ENCODE assay signal across 1 cellular context in the genomic region with DNA sequence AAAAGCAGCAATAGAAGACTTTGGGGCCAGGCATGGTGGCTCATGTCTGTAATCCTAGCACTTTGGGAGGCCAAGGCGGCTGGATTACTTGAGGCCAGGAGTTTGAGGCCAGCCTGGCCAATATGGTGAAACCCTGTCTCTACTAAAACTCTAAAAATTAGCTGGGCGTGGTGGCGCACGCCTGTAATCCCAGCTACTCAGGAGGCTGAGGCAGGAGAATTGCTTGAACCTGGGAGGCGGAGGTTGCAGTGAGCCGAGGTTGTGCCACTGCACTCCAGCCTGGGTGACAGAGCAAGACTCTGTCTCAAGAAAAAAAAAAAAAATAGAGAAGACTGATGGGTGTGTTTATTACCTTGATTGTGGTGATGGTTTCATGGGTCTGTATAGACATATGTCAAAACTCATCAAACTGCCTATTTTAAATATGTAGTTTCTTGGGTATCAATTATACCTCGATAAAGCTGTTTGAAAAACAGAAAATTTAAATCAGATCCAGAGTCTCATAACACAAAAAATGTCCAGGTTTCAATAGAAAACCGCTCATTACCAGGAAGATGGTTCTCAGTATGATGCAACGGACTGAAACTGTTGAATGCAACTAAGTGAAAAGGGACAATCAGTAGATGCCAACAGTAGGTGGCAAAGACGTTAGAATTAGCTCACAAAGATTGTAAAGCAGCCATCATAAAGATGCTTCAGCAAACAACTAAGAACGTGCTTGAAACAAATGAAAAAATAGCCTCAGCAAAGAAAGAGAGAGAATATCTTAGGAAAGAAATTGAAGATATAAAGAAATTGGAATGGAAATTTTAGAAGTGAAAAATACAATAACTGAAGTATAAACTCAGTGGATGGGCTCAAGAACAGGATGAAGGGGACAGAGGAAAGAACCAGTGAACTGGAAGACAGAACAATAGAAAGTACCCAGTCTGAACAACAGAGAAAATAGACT.
A peak's percentile ranks its signal among the peaks of the same experiment; 100 is the strongest.
TF ChIP-seq lines count a peak whose summit lies in the region.

No MANE protein-coding gene starts in this region.

TF ChIP-seq in K562, 482 proteins besides CTCF, POLR2A, EP300 and RAD21 (continued from another document and continues in another):
- TF ChIP-seq, protein P1, sequence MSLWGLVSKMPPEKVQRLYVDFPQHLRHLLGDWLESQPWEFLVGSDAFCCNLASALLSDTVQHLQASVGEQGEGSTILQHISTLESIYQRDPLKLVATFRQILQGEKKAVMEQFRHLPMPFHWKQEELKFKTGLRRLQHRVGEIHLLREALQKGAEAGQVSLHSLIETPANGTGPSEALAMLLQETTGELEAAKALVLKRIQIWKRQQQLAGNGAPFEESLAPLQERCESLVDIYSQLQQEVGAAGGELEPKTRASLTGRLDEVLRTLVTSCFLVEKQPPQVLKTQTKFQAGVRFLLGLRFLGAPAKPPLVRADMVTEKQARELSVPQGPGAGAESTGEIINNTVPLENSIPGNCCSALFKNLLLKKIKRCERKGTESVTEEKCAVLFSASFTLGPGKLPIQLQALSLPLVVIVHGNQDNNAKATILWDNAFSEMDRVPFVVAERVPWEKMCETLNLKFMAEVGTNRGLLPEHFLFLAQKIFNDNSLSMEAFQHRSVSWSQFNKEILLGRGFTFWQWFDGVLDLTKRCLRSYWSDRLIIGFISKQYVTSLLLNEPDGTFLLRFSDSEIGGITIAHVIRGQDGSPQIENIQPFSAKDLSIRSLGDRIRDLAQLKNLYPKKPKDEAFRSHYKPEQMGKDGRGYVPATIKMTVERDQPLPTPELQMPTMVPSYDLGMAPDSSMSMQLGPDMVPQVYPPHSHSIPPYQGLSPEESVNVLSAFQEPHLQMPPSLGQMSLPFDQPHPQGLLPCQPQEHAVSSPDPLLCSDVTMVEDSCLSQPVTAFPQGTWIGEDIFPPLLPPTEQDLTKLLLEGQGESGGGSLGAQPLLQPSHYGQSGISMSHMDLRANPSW (CRISPR knock-in tag; IDR thresholded peaks at IDR 0.05): no peak
- TF ChIP-seq ZNF551 (CRISPR knock-in tag; IDR thresholded peaks at IDR 0.05) (no peak), NEUROD1 (IDR thresholded peaks at IDR 0.05; ENCODE audit: borderline replicate concordance, low read depth, low read length, partially characterized antibody) (no peak), ZBTB1 (CRISPR knock-in tag; IDR thresholded peaks at IDR 0.05; ENCODE audit: borderline replicate concordance, low read depth) (no peak), CBX8 (IDR thresholded peaks at IDR 0.05; ENCODE audit: borderline replicate concordance, extremely low read depth, low read depth, low read length, poor library complexity, severe bottlenecking) (peak; percentile 60), JUND (IDR thresholded peaks at IDR 0.05; ENCODE audit: borderline replicate concordance, low read depth, low read length) (peak; percentile 89), JUND (tag; IDR thresholded peaks at IDR 0.05; ENCODE audit: borderline replicate concordance, low read depth, low read length) (peak; percentile 53; the same call in 1 of the 3 replicates), TAF1 (IDR thresholded peaks at IDR 0.05; ENCODE audit: control insufficient read depth, extremely low read depth, insufficient read depth, low read length, severe bottlenecking) (no peak), MYBL2 (IDR thresholded peaks at IDR 0.05; ENCODE audit: low read depth) (no peak), MYBL2 (CRISPR knock-in tag; IDR thresholded peaks at IDR 0.05; ENCODE audit: borderline replicate concordance) (no peak), DACH1 (IDR thresholded peaks at IDR 0.05; ENCODE audit: partially characterized antibody) (no peak), HDAC2 (IDR thresholded peaks at IDR 0.05) (peak; percentile 59; the same call in 1 of the 2 replicates), ZC3H11A (IDR thresholded peaks at IDR 0.05; ENCODE audit: low read depth, low read length) (no peak), GATA2 (CRISPR knock-in tag; IDR thresholded peaks at IDR 0.05) (no peak), CBFA2T2 (conservative IDR thresholded peaks at IDR 0.05) (no peak), HSF4 (CRISPR knock-in tag; IDR thresholded peaks at IDR 0.05; ENCODE audit: borderline replicate concordance) (peak; percentile 37; the same call in 1 of the 2 replicates), ZNF76 (CRISPR knock-in tag; IDR thresholded peaks at IDR 0.05; ENCODE audit: borderline replicate concordance) (no peak), ZFPM2 (CRISPR knock-in tag; IDR thresholded peaks at IDR 0.05) (no peak), SRSF7 (optimal IDR thresholded peaks at IDR 0.05; ENCODE audit: low read depth, low read length) (no peak), NFXL1 (CRISPR knock-in tag; IDR thresholded peaks at IDR 0.05) (0 out of 2 replicates have a peak, but pooled peaks have one; percentile 13), NUFIP1 (IDR thresholded peaks at IDR 0.05; ENCODE audit: partially characterized antibody) (no peak), SNIP1 (IDR thresholded peaks at IDR 0.05; ENCODE audit: low read depth) (0 out of 2 replicates have a peak, but pooled peaks have one; percentile 26), CHD2 (IDR thresholded peaks at IDR 0.05; ENCODE audit: low read depth, low read length) (no peak), KDM2B (CRISPR knock-in tag; IDR thresholded peaks at IDR 0.05) (no peak), BHLHE40 (IDR thresholded peaks at IDR 0.05; ENCODE audit: low read length) (no peak), RBM34 (IDR thresholded peaks at IDR 0.05; ENCODE audit: borderline replicate concordance, insufficient read depth, low read length) (no peak), KLF13 (tag; IDR thresholded peaks at IDR 0.05; ENCODE audit: borderline replicate concordance, low read depth) (peak; percentile 58; the same call in 1 of the 2 replicates)
- TF ChIP-seq, protein P2, sequence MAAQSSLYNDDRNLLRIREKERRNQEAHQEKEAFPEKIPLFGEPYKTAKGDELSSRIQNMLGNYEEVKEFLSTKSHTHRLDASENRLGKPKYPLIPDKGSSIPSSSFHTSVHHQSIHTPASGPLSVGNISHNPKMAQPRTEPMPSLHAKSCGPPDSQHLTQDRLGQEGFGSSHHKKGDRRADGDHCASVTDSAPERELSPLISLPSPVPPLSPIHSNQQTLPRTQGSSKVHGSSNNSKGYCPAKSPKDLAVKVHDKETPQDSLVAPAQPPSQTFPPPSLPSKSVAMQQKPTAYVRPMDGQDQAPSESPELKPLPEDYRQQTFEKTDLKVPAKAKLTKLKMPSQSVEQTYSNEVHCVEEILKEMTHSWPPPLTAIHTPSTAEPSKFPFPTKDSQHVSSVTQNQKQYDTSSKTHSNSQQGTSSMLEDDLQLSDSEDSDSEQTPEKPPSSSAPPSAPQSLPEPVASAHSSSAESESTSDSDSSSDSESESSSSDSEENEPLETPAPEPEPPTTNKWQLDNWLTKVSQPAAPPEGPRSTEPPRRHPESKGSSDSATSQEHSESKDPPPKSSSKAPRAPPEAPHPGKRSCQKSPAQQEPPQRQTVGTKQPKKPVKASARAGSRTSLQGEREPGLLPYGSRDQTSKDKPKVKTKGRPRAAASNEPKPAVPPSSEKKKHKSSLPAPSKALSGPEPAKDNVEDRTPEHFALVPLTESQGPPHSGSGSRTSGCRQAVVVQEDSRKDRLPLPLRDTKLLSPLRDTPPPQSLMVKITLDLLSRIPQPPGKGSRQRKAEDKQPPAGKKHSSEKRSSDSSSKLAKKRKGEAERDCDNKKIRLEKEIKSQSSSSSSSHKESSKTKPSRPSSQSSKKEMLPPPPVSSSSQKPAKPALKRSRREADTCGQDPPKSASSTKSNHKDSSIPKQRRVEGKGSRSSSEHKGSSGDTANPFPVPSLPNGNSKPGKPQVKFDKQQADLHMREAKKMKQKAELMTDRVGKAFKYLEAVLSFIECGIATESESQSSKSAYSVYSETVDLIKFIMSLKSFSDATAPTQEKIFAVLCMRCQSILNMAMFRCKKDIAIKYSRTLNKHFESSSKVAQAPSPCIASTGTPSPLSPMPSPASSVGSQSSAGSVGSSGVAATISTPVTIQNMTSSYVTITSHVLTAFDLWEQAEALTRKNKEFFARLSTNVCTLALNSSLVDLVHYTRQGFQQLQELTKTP (IDR thresholded peaks at IDR 0.05; ENCODE audit: low read depth in 1 of 2, partially characterized antibody in 2 of 2): peak; percentile 58 to 59
- TF ChIP-seq, protein P3, sequence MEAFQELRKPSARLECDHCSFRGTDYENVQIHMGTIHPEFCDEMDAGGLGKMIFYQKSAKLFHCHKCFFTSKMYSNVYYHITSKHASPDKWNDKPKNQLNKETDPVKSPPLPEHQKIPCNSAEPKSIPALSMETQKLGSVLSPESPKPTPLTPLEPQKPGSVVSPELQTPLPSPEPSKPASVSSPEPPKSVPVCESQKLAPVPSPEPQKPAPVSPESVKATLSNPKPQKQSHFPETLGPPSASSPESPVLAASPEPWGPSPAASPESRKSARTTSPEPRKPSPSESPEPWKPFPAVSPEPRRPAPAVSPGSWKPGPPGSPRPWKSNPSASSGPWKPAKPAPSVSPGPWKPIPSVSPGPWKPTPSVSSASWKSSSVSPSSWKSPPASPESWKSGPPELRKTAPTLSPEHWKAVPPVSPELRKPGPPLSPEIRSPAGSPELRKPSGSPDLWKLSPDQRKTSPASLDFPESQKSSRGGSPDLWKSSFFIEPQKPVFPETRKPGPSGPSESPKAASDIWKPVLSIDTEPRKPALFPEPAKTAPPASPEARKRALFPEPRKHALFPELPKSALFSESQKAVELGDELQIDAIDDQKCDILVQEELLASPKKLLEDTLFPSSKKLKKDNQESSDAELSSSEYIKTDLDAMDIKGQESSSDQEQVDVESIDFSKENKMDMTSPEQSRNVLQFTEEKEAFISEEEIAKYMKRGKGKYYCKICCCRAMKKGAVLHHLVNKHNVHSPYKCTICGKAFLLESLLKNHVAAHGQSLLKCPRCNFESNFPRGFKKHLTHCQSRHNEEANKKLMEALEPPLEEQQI (IDR thresholded peaks at IDR 0.05): no peak
- TF ChIP-seq, protein P4, sequence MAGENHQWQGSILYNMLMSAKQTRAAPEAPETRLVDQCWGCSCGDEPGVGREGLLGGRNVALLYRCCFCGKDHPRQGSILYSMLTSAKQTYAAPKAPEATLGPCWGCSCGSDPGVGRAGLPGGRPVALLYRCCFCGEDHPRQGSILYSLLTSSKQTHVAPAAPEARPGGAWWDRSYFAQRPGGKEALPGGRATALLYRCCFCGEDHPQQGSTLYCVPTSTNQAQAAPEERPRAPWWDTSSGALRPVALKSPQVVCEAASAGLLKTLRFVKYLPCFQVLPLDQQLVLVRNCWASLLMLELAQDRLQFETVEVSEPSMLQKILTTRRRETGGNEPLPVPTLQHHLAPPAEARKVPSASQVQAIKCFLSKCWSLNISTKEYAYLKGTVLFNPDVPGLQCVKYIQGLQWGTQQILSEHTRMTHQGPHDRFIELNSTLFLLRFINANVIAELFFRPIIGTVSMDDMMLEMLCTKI (IDR thresholded peaks at IDR 0.05; ENCODE audit: partially characterized antibody): no peak
- TF ChIP-seq, protein P5, sequence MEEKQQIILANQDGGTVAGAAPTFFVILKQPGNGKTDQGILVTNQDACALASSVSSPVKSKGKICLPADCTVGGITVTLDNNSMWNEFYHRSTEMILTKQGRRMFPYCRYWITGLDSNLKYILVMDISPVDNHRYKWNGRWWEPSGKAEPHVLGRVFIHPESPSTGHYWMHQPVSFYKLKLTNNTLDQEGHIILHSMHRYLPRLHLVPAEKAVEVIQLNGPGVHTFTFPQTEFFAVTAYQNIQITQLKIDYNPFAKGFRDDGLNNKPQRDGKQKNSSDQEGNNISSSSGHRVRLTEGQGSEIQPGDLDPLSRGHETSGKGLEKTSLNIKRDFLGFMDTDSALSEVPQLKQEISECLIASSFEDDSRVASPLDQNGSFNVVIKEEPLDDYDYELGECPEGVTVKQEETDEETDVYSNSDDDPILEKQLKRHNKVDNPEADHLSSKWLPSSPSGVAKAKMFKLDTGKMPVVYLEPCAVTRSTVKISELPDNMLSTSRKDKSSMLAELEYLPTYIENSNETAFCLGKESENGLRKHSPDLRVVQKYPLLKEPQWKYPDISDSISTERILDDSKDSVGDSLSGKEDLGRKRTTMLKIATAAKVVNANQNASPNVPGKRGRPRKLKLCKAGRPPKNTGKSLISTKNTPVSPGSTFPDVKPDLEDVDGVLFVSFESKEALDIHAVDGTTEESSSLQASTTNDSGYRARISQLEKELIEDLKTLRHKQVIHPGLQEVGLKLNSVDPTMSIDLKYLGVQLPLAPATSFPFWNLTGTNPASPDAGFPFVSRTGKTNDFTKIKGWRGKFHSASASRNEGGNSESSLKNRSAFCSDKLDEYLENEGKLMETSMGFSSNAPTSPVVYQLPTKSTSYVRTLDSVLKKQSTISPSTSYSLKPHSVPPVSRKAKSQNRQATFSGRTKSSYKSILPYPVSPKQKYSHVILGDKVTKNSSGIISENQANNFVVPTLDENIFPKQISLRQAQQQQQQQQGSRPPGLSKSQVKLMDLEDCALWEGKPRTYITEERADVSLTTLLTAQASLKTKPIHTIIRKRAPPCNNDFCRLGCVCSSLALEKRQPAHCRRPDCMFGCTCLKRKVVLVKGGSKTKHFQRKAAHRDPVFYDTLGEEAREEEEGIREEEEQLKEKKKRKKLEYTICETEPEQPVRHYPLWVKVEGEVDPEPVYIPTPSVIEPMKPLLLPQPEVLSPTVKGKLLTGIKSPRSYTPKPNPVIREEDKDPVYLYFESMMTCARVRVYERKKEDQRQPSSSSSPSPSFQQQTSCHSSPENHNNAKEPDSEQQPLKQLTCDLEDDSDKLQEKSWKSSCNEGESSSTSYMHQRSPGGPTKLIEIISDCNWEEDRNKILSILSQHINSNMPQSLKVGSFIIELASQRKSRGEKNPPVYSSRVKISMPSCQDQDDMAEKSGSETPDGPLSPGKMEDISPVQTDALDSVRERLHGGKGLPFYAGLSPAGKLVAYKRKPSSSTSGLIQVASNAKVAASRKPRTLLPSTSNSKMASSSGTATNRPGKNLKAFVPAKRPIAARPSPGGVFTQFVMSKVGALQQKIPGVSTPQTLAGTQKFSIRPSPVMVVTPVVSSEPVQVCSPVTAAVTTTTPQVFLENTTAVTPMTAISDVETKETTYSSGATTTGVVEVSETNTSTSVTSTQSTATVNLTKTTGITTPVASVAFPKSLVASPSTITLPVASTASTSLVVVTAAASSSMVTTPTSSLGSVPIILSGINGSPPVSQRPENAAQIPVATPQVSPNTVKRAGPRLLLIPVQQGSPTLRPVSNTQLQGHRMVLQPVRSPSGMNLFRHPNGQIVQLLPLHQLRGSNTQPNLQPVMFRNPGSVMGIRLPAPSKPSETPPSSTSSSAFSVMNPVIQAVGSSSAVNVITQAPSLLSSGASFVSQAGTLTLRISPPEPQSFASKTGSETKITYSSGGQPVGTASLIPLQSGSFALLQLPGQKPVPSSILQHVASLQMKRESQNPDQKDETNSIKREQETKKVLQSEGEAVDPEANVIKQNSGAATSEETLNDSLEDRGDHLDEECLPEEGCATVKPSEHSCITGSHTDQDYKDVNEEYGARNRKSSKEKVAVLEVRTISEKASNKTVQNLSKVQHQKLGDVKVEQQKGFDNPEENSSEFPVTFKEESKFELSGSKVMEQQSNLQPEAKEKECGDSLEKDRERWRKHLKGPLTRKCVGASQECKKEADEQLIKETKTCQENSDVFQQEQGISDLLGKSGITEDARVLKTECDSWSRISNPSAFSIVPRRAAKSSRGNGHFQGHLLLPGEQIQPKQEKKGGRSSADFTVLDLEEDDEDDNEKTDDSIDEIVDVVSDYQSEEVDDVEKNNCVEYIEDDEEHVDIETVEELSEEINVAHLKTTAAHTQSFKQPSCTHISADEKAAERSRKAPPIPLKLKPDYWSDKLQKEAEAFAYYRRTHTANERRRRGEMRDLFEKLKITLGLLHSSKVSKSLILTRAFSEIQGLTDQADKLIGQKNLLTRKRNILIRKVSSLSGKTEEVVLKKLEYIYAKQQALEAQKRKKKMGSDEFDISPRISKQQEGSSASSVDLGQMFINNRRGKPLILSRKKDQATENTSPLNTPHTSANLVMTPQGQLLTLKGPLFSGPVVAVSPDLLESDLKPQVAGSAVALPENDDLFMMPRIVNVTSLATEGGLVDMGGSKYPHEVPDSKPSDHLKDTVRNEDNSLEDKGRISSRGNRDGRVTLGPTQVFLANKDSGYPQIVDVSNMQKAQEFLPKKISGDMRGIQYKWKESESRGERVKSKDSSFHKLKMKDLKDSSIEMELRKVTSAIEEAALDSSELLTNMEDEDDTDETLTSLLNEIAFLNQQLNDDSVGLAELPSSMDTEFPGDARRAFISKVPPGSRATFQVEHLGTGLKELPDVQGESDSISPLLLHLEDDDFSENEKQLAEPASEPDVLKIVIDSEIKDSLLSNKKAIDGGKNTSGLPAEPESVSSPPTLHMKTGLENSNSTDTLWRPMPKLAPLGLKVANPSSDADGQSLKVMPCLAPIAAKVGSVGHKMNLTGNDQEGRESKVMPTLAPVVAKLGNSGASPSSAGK (IDR thresholded peaks at IDR 0.05): peak; percentile 35
